ENCODE assay signal across 1 cellular context in genomic region chr22:20510811-20511577, GRCh38.
TF ChIP-seq lines count a peak whose summit lies in the region.

No MANE protein-coding gene starts in this region.

TF ChIP-seq in SK-N-SH, 30 proteins besides CTCF, POLR2A, EP300 and RAD21 (continued from another document):
- TF ChIP-seq ZBTB33 (IDR thresholded peaks at IDR 0.05; ENCODE audit: borderline replicate concordance, low read depth), result no peak
